In the genomic region with DNA sequence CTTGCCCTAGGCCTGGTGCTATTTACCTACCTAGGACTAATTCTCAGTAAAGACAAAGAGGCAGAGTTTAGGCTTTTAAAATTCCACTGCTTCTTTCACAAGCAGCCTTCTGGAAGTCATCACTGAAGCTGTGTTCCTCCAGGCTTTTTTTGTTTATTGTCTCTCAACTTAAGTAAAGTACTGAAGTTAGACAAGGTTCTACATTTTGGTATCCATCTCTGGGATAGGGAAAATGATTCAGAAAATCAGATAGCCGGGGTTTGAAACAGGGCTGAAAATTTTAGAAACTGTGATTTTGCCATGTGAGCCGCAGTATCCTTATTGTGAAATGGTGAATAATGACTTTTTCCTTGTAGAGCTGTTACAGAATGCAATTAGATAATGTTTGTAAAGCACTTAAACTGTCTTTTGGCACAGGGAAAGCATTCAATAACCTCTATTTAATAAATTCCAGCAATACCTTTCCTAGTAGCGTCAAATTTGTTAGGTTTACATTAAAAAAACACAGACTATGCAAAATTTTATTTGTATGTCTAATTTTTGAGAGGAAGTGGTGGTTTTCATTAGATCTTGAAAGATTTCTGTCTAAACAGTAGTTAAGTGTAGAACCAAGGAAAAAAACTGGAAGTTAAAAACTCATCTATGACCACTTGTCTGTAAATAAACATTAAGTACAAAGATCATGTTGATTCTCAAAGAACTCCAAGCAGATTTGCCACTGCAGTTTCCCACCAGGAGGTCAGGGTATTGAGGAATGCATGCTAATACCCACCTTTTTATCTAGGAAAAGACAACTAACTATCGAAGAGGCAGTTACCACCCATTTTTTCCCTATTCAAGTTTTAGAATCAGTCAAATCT, we compare ENCODE assay signal across 9 cellular contexts. TPM values are rescaled to one million over a fixed set of nuclear protein-coding genes. Genes with fewer than 3 reads are reported as not detected.
DNase-seq lines count a peak whose midpoint lies in the region; ATAC-seq, FAIRE-seq and TF ChIP-seq lines count a peak whose summit lies in the region.
"Had no signal": no experiment of that assay in that cellular context is flagged by ENCODE, and none has a peak within 500 bp of the region (broad histone marks: within the 10 kb centered on the region; RNA-seq: fewer than 3 reads in every experiment).

No MANE protein-coding gene starts in this region.

- CTCF ChIA-PET in A549 (lab: Yijun Ruan, JAX): interaction anchor here (1.8 kb wide), 1 partner anchor 89 kb away, joined by 6 read pairs; no protein-coding TSS in a partner anchor

- no peak for TF ChIP-seq POLR2A in A549 (IDR thresholded peaks at IDR 0.05; ENCODE audit: low read length)

- H3K4me2 ChIP-seq in A549: peak overlapping the region; percentile 93

- TF ChIP-seq RAD21 in A549 (conservative IDR thresholded peaks at IDR 0.05 in 1 of 2, IDR thresholded peaks at IDR 0.05 in 1 of 2): no peak

- TF ChIP-seq CTCF in A549 (IDR thresholded peaks at IDR 0.05): no peak

- no peak for TF ChIP-seq EP300 in A549 (IDR thresholded peaks at IDR 0.05)

- H3K4me3 ChIP-seq in A549: peak overlapping the region; percentile 74
- H3K4me3 ChIP-seq in HUES6 (ENCODE audit: low read depth, low read length): peak overlapping the region; percentile 16; the same call in 1 of the 2 replicates
- no peak overlapping the region for H3K4me3 ChIP-seq in mucosa of stomach (ENCODE audit: low read length)

- H3K9me3 ChIP-seq in A549 (no peaks in the 10 kb centered on the region), HUES6 (ENCODE audit: control insufficient read depth, insufficient read depth, low read depth, low read length) (no peaks in the 10 kb centered on the region), mucosa of stomach (ENCODE audit: control insufficient read depth, low read length) (no peaks in the 10 kb centered on the region)

- H3K9ac ChIP-seq in HUES6 (ENCODE audit: low read length) (no peak overlapping the region), mucosa of stomach (ENCODE audit: low read length) (peak overlapping the region; percentile 11)

- H3K27ac ChIP-seq in A549 (peak overlapping the region; percentile 87 to 92), HUES6 (ENCODE audit: low read depth, low read length) (peak overlapping the region; percentile 35; the same call in 1 of the 2 replicates), caudate nucleus (ENCODE audit: low read depth, low read length) (peak overlapping the region; percentile 85)

- ATAC-seq in A549 (no peak), GM21526 (IDR thresholded peaks at IDR 0.05; ENCODE audit: low FRiP score, unreplicated experiment) (no peak), HG03378 (IDR thresholded peaks at IDR 0.05; ENCODE audit: unreplicated experiment) (no peak), GM18519 (IDR thresholded peaks at IDR 0.05; ENCODE audit: low FRiP score, unreplicated experiment) (no peak)

- no peaks in the 10 kb centered on the region for H3K36me3 ChIP-seq in HUES6 (ENCODE audit: control insufficient read depth, insufficient read depth, low read length)
- no peaks in the 10 kb centered on the region for H3K36me3 ChIP-seq in mucosa of stomach (ENCODE audit: control insufficient read depth, insufficient read depth, low read length)

- H3K4me1 ChIP-seq in A549 (peaks cover 86% of the 10 kb centered on the region), HUES6 (ENCODE audit: control insufficient read depth, insufficient read depth, low read length) (peaks cover 29% of the 10 kb centered on the region), mucosa of stomach (ENCODE audit: control insufficient read depth, insufficient read depth, low read length) (peaks cover 39% of the 10 kb centered on the region)

- H3K27me3 ChIP-seq in HUES6 (ENCODE audit: control insufficient read depth, insufficient read depth, low read length) (peaks cover 12% of the 10 kb centered on the region), mucosa of stomach (ENCODE audit: control insufficient read depth, insufficient read depth, low read length) (no peaks in the 10 kb centered on the region)

- 17% methylated on average over 4 of the region's 4 CpGs for WGBS in A549 (ENCODE audit: missing lambda C conversion rate)

- no peak for FAIRE-seq in A549 (lab: Jason Lieb, UNC)
- FAIRE-seq: TTC549 had no signal

- POLR2A ChIA-PET in A549 (lab: Yijun Ruan, JAX): no interaction called here

- peak in 1 of 2 experiments; percentile 27 for DNase-seq in A549 (ENCODE audit: low read depth in 1 of 2, low spot score in 1 of 2)
- DNase-seq in caudate nucleus (lab: John Stamatoyannopoulos, UW): no peak
- DNase-seq in globus pallidus (ENCODE audit: low spot score): no peak

TF ChIP-seq in A549, 52 proteins besides CTCF, POLR2A, EP300 and RAD21:
- TF ChIP-seq FOSB (CRISPR knock-in tag; IDR thresholded peaks at IDR 0.05): 0 out of 2 replicates have a peak, but pooled peaks have one; percentile 40
- TF ChIP-seq MAFK (IDR thresholded peaks at IDR 0.05; ENCODE audit: partially characterized antibody): peak; percentile 41
- TF ChIP-seq EHF (CRISPR knock-in tag; IDR thresholded peaks at IDR 0.05): no peak
- no peak for TF ChIP-seq SREBF2 (IDR thresholded peaks at IDR 0.05)
TF ChIP-seq in A549: peak in this region for 2.

RNA-seq across cellular contexts. Expression of gene STOM, which starts 2.2 kb away (rescaled TPM):
- polyA plus RNA-seq in A549 (2011; rRNA removed) (234 and 246 TPM in 2 replicates), A549 (2017; fragmentation: RNase III; extraction: RNeasy Plus Mini Kit Qiagen cat#74134 plus additional on column Dnase treatment) (83.3 to 92.0 TPM (median 91.4 TPM) in 3 replicates)
- 40.8 and 49.6 TPM in 2 replicates for polyA plus RNA-seq in A549 (2012; cell fraction: cytosol; rRNA removed)
- 21.8 and 32.1 TPM in 2 replicates for polyA plus RNA-seq in A549 (2012; cell fraction: nucleus; rRNA removed)
- 99.2 and 99.5 TPM in 2 replicates for polyA minus RNA-seq in A549 (2011; rRNA and poly(A)+ RNA removed)

Comparison
In these comparisons a context has a peak if more than half of its experiments do, and no peak if none do; other contexts are left out.
1. H3K27ac ChIP-seq: peak in every context shown above with its lines; median percentile 90 in A549; 85 in caudate nucleus; 35 in HUES6.